ENCODE assay signal across 18 cellular contexts in the genomic region with DNA sequence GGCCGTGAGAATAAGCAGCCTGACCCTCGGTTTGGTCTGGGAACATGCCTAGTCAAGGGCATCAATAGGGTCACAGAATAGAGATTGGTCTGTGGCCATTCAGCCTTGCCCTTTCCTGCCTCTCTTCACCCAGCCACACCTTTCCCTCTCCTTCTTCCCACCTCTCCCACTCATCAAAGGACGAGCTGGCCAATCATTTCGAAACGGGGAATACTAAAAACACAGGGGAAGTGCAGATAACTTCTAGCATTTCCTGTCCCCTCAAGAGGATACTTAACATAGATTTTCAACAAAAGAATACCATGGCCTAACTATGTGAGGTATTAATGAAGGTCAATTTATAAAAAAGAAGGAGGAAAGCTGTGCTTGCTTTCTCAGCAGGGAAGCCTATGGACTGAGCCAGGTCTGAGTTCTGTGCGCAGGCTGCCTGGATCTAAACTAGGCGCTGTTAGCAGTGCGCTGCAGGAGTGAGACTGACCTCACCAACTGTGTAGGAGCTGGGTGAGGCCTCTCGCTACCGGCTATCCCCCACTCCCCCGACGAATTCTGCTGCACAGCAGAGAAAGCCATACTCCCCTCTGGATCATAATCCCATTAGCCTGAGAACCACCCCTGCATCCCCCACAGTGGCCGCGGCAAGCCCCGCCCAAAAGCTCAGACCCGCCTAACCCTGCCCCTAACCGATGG. TPM values are rescaled to one million over a fixed set of nuclear protein-coding genes. Genes with fewer than 3 reads are reported as not detected.
DNase-seq lines count a peak whose midpoint lies in the region; ATAC-seq and TF ChIP-seq lines count a peak whose summit lies in the region.
"Had no signal": no experiment of that assay in that cellular context is flagged by ENCODE, and none has a peak within 500 bp of the region (broad histone marks: within the 10 kb centered on the region; RNA-seq: fewer than 3 reads in every experiment).

No MANE protein-coding gene starts in this region.

- H3K4me1 Mint-ChIP-seq in activated T-cell treated with anti-CD3 and anti-CD28 coated beads, Interleukin-2, amount 50 U/mL, for 72 hours (ENCODE audit: low read depth): no peaks in the 10 kb centered on the region
- H3K4me1 Mint-ChIP-seq: activated CD4-positive, alpha-beta T cell treated with anti-CD3 and anti-CD28 coated beads, Interleukin-2, amount 10 ng/mL, durations not matched to agents 24 days and 14 days; activated T-helper 17 cell treated with anti-CD3 and anti-CD28 coated beads, Interleukin-2, amount 50 U/mL, for 72 hours; B cell; stimulated activated naive B cell treated with anti-CD40 and anti-IgM and Interleukin-4, amounts not matched to agents 10 μg/mL and 1 μg/mL and 100 μg/mL, for 72 hours had no signal

- no peaks in the 10 kb centered on the region for H3K27me3 Mint-ChIP-seq in activated T-cell treated with anti-CD3 and anti-CD28 coated beads, Interleukin-2, amount 50 U/mL, for 72 hours (ENCODE audit: low read depth)
- H3K27me3 Mint-ChIP-seq: activated CD4-positive, alpha-beta T cell treated with anti-CD3 and anti-CD28 coated beads, Interleukin-2, amount 10 ng/mL, durations not matched to agents 24 days and 14 days; activated T-helper 17 cell treated with anti-CD3 and anti-CD28 coated beads, Interleukin-2, amount 50 U/mL, for 72 hours; stimulated activated naive B cell treated with anti-CD40 and anti-IgM and Interleukin-4, amounts not matched to agents 10 μg/mL and 1 μg/mL and 100 μg/mL, for 72 hours had no signal

- H3K9me3 ChIP-seq in WERI-Rb-1 (ENCODE audit: severe bottlenecking): no peaks in the 10 kb centered on the region
- H3K9me3 ChIP-seq: right atrium auricular region had no signal

- no peak for ATAC-seq in activated T-cell treated with anti-CD3 and anti-CD28 coated beads, Interleukin-2, amount 50 U/mL, for 72 hours (replicated peaks in 1 of 2)
- ATAC-seq: activated T-helper 17 cell treated with anti-CD3 and anti-CD28 coated beads, Interleukin-2, amount 50 U/mL, for 72 hours; stimulated activated naive B cell treated with anti-CD40 and anti-IgM and Interleukin-4, amounts not matched to agents 10 μg/mL and 1 μg/mL and 100 μg/mL, for 72 hours had no signal

- DNase-seq in LoVo (ENCODE audit: low spot score) (peak; percentile 50), astrocyte of the hippocampus (ENCODE audit: low read depth, low spot score) (peak; percentile 6), iPS-NIHi7 (ENCODE audit: extremely low spot score) (peak; percentile 31), renal cortical epithelial cell (ENCODE audit: low read depth) (peak; percentile 55), WERI-Rb-1 (no peak)
- no peak for DNase-seq in activated T-cell treated with anti-CD3 and anti-CD28 coated beads, Interleukin-2, amount 50 U/mL, for 48 hours
- DNase-seq in activated T-cell treated with anti-CD3 and anti-CD28 coated beads, Interleukin-2, amount 50 U/mL, for 72 hours: no peak
- no peak for DNase-seq in activated CD4-positive, alpha-beta T cell treated with anti-CD3 and anti-CD28 coated beads for 1 hour
- DNase-seq: activated CD4-positive, alpha-beta T cell treated with anti-CD3 and anti-CD28 coated beads, Interleukin-2, amount 10 ng/mL, durations not matched to agents 24 days and 14 days; DMS153; NCI-H526; RPMI8226; stimulated activated naive B cell treated with anti-CD40 and anti-IgM and Interleukin-4, amounts not matched to agents 10 μg/mL and 1 μg/mL and 100 μg/mL, for 72 hours had no signal

- no peak overlapping the region for H3K27ac ChIP-seq in WERI-Rb-1
- H3K27ac ChIP-seq: right atrium auricular region had no signal

- H3K27ac Mint-ChIP-seq in activated T-cell treated with anti-CD3 and anti-CD28 coated beads, Interleukin-2, amount 50 U/mL, for 72 hours: no peak overlapping the region
- H3K27ac Mint-ChIP-seq: activated CD4-positive, alpha-beta T cell treated with anti-CD3 and anti-CD28 coated beads, Interleukin-2, amount 10 ng/mL, durations not matched to agents 24 days and 14 days; activated T-helper 17 cell treated with anti-CD3 and anti-CD28 coated beads, Interleukin-2, amount 50 U/mL, for 72 hours; B cell; stimulated activated naive B cell treated with anti-CD40 and anti-IgM and Interleukin-4, amounts not matched to agents 10 μg/mL and 1 μg/mL and 100 μg/mL, for 72 hours; T-helper 1 cell treated with Interleukin-12 subunit alpha and Interleukin-12 subunit beta and Interleukin-4 antibody, amounts not matched to agents 30 μg/mL and 1 μg/mL, for 36 hours had no signal

- H3K9me3 Mint-ChIP-seq in activated T-cell treated with anti-CD3 and anti-CD28 coated beads, Interleukin-2, amount 50 U/mL, for 72 hours: no peaks in the 10 kb centered on the region
- H3K9me3 Mint-ChIP-seq: activated CD4-positive, alpha-beta T cell treated with anti-CD3 and anti-CD28 coated beads, Interleukin-2, amount 10 ng/mL, durations not matched to agents 24 days and 14 days; activated T-helper 17 cell treated with anti-CD3 and anti-CD28 coated beads, Interleukin-2, amount 50 U/mL, for 72 hours; stimulated activated naive B cell treated with anti-CD40 and anti-IgM and Interleukin-4, amounts not matched to agents 10 μg/mL and 1 μg/mL and 100 μg/mL, for 72 hours; T-helper 1 cell treated with Interleukin-12 subunit alpha and Interleukin-12 subunit beta and Interleukin-4 antibody, amounts not matched to agents 30 μg/mL and 1 μg/mL, for 36 hours had no signal

- peaks cover 62% of the 10 kb centered on the region for H3K27me3 ChIP-seq in WERI-Rb-1 (ENCODE audit: insufficient read depth, low read depth, severe bottlenecking)
- H3K27me3 ChIP-seq: right atrium auricular region had no signal

- no peaks in the 10 kb centered on the region for H3K36me3 Mint-ChIP-seq in activated T-cell treated with anti-CD3 and anti-CD28 coated beads, Interleukin-2, amount 50 U/mL, for 72 hours (ENCODE audit: insufficient read depth in 2 of 2)
- H3K36me3 Mint-ChIP-seq: stimulated activated naive B cell treated with anti-CD40 and anti-IgM and Interleukin-4, amounts not matched to agents 10 μg/mL and 1 μg/mL and 100 μg/mL, for 72 hours had no signal

- TF ChIP-seq CTCF in WERI-Rb-1 (IDR thresholded peaks at IDR 0.05; ENCODE audit: low read depth, low read length): no peak

- H3K4me3 Mint-ChIP-seq in activated T-cell treated with anti-CD3 and anti-CD28 coated beads, Interleukin-2, amount 50 U/mL, for 72 hours: no peak overlapping the region
- H3K4me3 Mint-ChIP-seq: activated CD4-positive, alpha-beta T cell treated with anti-CD3 and anti-CD28 coated beads, Interleukin-2, amount 10 ng/mL, durations not matched to agents 24 days and 14 days; activated T-helper 17 cell treated with anti-CD3 and anti-CD28 coated beads, Interleukin-2, amount 50 U/mL, for 72 hours; B cell; stimulated activated naive B cell treated with anti-CD40 and anti-IgM and Interleukin-4, amounts not matched to agents 10 μg/mL and 1 μg/mL and 100 μg/mL, for 72 hours; T-helper 1 cell treated with Interleukin-12 subunit alpha and Interleukin-12 subunit beta and Interleukin-4 antibody, amounts not matched to agents 30 μg/mL and 1 μg/mL, for 36 hours had no signal

- H3K36me3 ChIP-seq in WERI-Rb-1: no peaks in the 10 kb centered on the region
- H3K36me3 ChIP-seq: right atrium auricular region had no signal

- no peak overlapping the region for H3K4me3 ChIP-seq in WERI-Rb-1 (ENCODE audit: low read depth, low read length)
- H3K4me3 ChIP-seq: right atrium auricular region had no signal

RNA-seq across cellular contexts. Expression of a gene that starts 27.6 kb away (rescaled TPM):
- 4.7 and 13.1 TPM in 2 replicates for total RNA-seq in renal cortical epithelial cell
- not detected for total RNA-seq in activated T-cell treated with anti-CD3 and anti-CD28 coated beads, Interleukin-2, amount 50 U/mL, for 72 hours
- total RNA-seq: activated CD4-positive, alpha-beta T cell treated with anti-CD3 and anti-CD28 coated beads, Interleukin-2, amount 10 ng/mL, durations not matched to agents 24 days and 14 days; activated T-helper 17 cell treated with anti-CD3 and anti-CD28 coated beads, Interleukin-2, amount 50 U/mL, for 72 hours; B cell; dermis microvascular lymphatic vessel endothelial cell had no signal

Comparison
In these comparisons a context has a peak if more than half of its experiments do, and no peak if none do; other contexts are left out.
1. DNase-seq: peak in LoVo (single experiment), astrocyte of the hippocampus (single experiment), iPS-NIHi7 (single experiment) and renal cortical epithelial cell (single experiment); none in activated T-cell treated with anti-CD3 and anti-CD28 coated beads, Interleukin-2, amount 50 U/mL, for 48 hours (0 of 2), activated T-cell treated with anti-CD3 and anti-CD28 coated beads, Interleukin-2, amount 50 U/mL, for 72 hours (0 of 2), activated CD4-positive, alpha-beta T cell treated with anti-CD3 and anti-CD28 coated beads for 1 hour (single experiment) and WERI-Rb-1 (single experiment).